In the genomic region with DNA sequence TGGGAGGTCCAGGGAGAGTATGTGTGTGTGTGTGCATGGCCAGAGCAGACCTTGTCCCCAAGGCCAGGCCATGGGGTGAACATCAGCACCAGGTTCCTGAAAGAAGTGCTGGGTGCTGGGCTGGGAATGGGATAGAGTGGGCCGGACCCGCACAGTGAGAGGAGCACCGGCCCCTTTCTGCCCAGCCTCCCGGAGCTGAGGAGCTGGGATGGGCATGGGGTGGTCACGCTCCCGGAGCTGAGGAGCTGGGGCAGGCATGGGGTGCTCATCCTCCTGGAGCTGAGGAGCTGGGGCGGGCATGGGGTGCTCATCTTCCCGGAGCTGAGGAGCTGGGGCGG, we compare ENCODE assay signal across 23 cellular contexts.
"Had no signal": no experiment of that assay in that cellular context is flagged by ENCODE, and none has a peak within 500 bp of the region (broad histone marks: within the 10 kb centered on the region; RNA-seq: fewer than 3 reads in every experiment).

No MANE protein-coding gene starts in this region.

- H3K27ac Mint-ChIP-seq: activated CD8-positive, alpha-beta T cell treated with anti-CD3 and anti-CD28 coated beads, Interleukin-2, amount 10 ng/mL, durations not matched to agents 7 days and 5 days; activated naive CD8-positive, alpha-beta T cell; stimulated activated effector memory CD8-positive, alpha-beta T cell treated with anti-CD3 and anti-CD28 coated beads, Interleukin-12 subunit alpha, Interleukin-12 subunit beta, amount 100 ng/mL, for 72 hours; stimulated activated naive CD8-positive, alpha-beta T cell treated with anti-CD3 and anti-CD28 coated beads, Interleukin-15, amount 100 ng/mL, for 72 hours; T-helper 17 cell had no signal

- ATAC-seq: activated CD8-positive, alpha-beta T cell treated with anti-CD3 and anti-CD28 coated beads, Interleukin-2, amount 10 ng/mL, durations not matched to agents 7 days and 5 days; esophagus mucosa; left lung; mucosa of descending colon; right lobe of liver; SK-N-SH treated with all-trans-retinoic acid at 6 μM for 48 hours; stimulated activated effector memory CD8-positive, alpha-beta T cell treated with anti-CD3 and anti-CD28 coated beads, Interleukin-12 subunit alpha, Interleukin-12 subunit beta, amount 100 ng/mL, for 72 hours; stimulated activated naive CD8-positive, alpha-beta T cell treated with anti-CD3 and anti-CD28 coated beads, Interleukin-15, amount 100 ng/mL, for 72 hours; T-helper 17 cell had no signal

- H3K4me3 ChIP-seq: heart left ventricle, left lung, lung, mucosa of descending colon, right lobe of liver, thyroid gland had no signal

- DNase-seq: activated CD4-positive, alpha-beta T cell treated with anti-CD3 and anti-CD28 coated beads for 1 hour; activated CD8-positive, alpha-beta T cell treated with anti-CD3 and anti-CD28 coated beads, Interleukin-2, amount 10 ng/mL, durations not matched to agents 7 days and 5 days; activated effector memory CD4-positive, alpha-beta T cell treated with Interleukin-2 at 50 U/mL for 16 hours; activated naive CD4-positive, alpha-beta T cell treated with Interleukin-2 at 50 U/mL for 16 hours; brain microvascular endothelial cell; caudate nucleus; foreskin fibroblast; left lung; right lobe of liver; stimulated activated CD4-positive, alpha-beta T cell treated with anti-CD3 and anti-CD28 coated beads, Interleukin-12 subunit alpha, Interleukin-12 subunit beta, amount 100 ng/mL, for 4 hours; stimulated activated CD4-positive, alpha-beta T cell treated with anti-CD3 and anti-CD28 coated beads, Interleukin-4, amount 100 ng/mL, for 1 hour; stimulated activated naive CD8-positive, alpha-beta T cell treated with anti-CD3 and anti-CD28 coated beads, Interleukin-15, amount 100 ng/mL, for 72 hours; T-helper 17 cell; T1000; thyroid gland had no signal

- H3K36me3 Mint-ChIP-seq: stimulated activated effector memory CD8-positive, alpha-beta T cell treated with anti-CD3 and anti-CD28 coated beads, Interleukin-12 subunit alpha, Interleukin-12 subunit beta, amount 100 ng/mL, for 72 hours had no signal

- H3K36me3 ChIP-seq: brain microvascular endothelial cell, left lung, right lobe of liver, thyroid gland had no signal

- H3K4me3 Mint-ChIP-seq: activated CD8-positive, alpha-beta T cell treated with anti-CD3 and anti-CD28 coated beads, Interleukin-2, amount 10 ng/mL, durations not matched to agents 7 days and 5 days; activated naive CD8-positive, alpha-beta T cell; neural crest cell; stimulated activated effector memory CD8-positive, alpha-beta T cell treated with anti-CD3 and anti-CD28 coated beads, Interleukin-12 subunit alpha, Interleukin-12 subunit beta, amount 100 ng/mL, for 72 hours; stimulated activated naive CD8-positive, alpha-beta T cell treated with anti-CD3 and anti-CD28 coated beads, Interleukin-15, amount 100 ng/mL, for 72 hours; T-helper 17 cell had no signal

- H3K9me3 Mint-ChIP-seq: neural crest cell; stimulated activated effector memory CD8-positive, alpha-beta T cell treated with anti-CD3 and anti-CD28 coated beads, Interleukin-12 subunit alpha, Interleukin-12 subunit beta, amount 100 ng/mL, for 72 hours; stimulated activated naive CD8-positive, alpha-beta T cell treated with anti-CD3 and anti-CD28 coated beads, Interleukin-15, amount 100 ng/mL, for 72 hours had no signal

- H3K9me3 ChIP-seq: heart left ventricle, left lung, mucosa of descending colon, right lobe of liver, thyroid gland had no signal

- H3K27ac ChIP-seq: brain microvascular endothelial cell, left lung, right lobe of liver, thyroid gland had no signal

- H3K27me3 ChIP-seq: thyroid gland had no signal
